ENCODE assay signal across 1 cellular context in genomic region chr2:85648619-85649018, GRCh38.
TF ChIP-seq lines count a peak whose summit lies in the region.

No MANE protein-coding gene starts in this region.

TF ChIP-seq in GM12878, 131 proteins besides CTCF, POLR2A, EP300 and RAD21:
- TF ChIP-seq SMC3 (IDR thresholded peaks at IDR 0.05; ENCODE audit: borderline replicate concordance, low read length) (peak; percentile 20; the same call in 1 of the 2 replicates), IRF4 (IDR thresholded peaks at IDR 0.05; ENCODE audit: low read depth, low read length) (no peak)
